10 cellular contexts compared by ENCODE assay signal in genomic region chr20:50304501-50304856, GRCh38.
DNase-seq lines count a peak whose midpoint lies in the region; ATAC-seq and TF ChIP-seq lines count a peak whose summit lies in the region.
"Had no signal": no experiment of that assay in that cellular context is flagged by ENCODE, and none has a peak within 500 bp of the region (broad histone marks: within the 10 kb centered on the region; RNA-seq: fewer than 3 reads in every experiment).

No MANE protein-coding gene starts in this region.

- H3K4me3 ChIP-seq in fibroblast of pulmonary artery (replicated peaks; ENCODE audit: low read depth, low read length), result no peak overlapping the region
- H3K4me3 ChIP-seq in muscle layer of duodenum (ENCODE audit: low read depth in 1 of 2, low read length in 2 of 2), result peak overlapping the region in 1 of 2 donors; percentile 38
- no peak overlapping the region for H3K4me3 ChIP-seq in urinary bladder (ENCODE audit: low read depth, low read length)

- H3K27ac ChIP-seq in muscle layer of duodenum (ENCODE audit: low read length) (peak overlapping the region; percentile 88), urinary bladder (ENCODE audit: low read depth) (peak overlapping the region; percentile 81)
- H3K27ac ChIP-seq: 22Rv1 had no signal

- H3K36me3 ChIP-seq in muscle layer of duodenum (ENCODE audit: control insufficient read depth in 1 of 2, insufficient read depth in 2 of 2, low read length in 2 of 2) (no peaks in the 10 kb centered on the region), urinary bladder (ENCODE audit: insufficient read depth) (no peaks in the 10 kb centered on the region)

- H3K4me1 ChIP-seq in muscle layer of duodenum (ENCODE audit: control insufficient read depth in 1 of 2, insufficient read depth in 2 of 2, low read length in 2 of 2) (peaks cover 13 to 29% of the 10 kb centered on the region in 2 donors), urinary bladder (ENCODE audit: insufficient read depth) (no peaks in the 10 kb centered on the region)

- DNase-seq in DMS 273 (lab: John Stamatoyannopoulos, UW; ENCODE audit: unreplicated experiment) (peak; percentile 46), DMS 273 treated with DMSO at 0.1 percent for 48 hours (lab: John Stamatoyannopoulos, UW) (no peak), fibroblast of pulmonary artery (ENCODE audit: low read depth) (peak; percentile 86), NCI-H2196 treated with DMSO at 0.1 percent for 48 hours (lab: John Stamatoyannopoulos, UW; ENCODE audit: unreplicated experiment) (no peak), NCI-H82 (lab: John Stamatoyannopoulos, UW) (no peak)
- DNase-seq: activated naive CD8-positive, alpha-beta T cell treated with anti-CD3 and anti-CD28 coated beads, Interleukin-2, amount 10 ng/mL, durations not matched to agents 7 days and 5 days had no signal

- H3K9me3 ChIP-seq in muscle layer of duodenum (ENCODE audit: control insufficient read depth in 1 of 2, low read length in 2 of 2), result no peaks in the 10 kb centered on the region

- H3K27me3 ChIP-seq in muscle layer of duodenum (ENCODE audit: low read depth, low read length), result no peaks in the 10 kb centered on the region

- no peak for TF ChIP-seq CTCF in fibroblast of pulmonary artery (IDR thresholded peaks at IDR 0.05; ENCODE audit: low read length, missing control alignments)

- 29% methylated on average over 10 of the region's 10 CpGs for WGBS in urinary bladder

- ATAC-seq in GM21723 (IDR thresholded peaks at IDR 0.05; ENCODE audit: unreplicated experiment), result no peak

Comparison
In these comparisons a context has a peak if more than half of its experiments do, and no peak if none do; other contexts are left out.
1. DNase-seq: peak in DMS 273 (single experiment) and fibroblast of pulmonary artery (single experiment); none in DMS 273 treated with DMSO at 0.1 percent for 48 hours (single experiment), NCI-H2196 treated with DMSO at 0.1 percent for 48 hours (single experiment) and NCI-H82 (single experiment).